Comparison of ENCODE assay signal across 9 cellular contexts in the genomic region with DNA sequence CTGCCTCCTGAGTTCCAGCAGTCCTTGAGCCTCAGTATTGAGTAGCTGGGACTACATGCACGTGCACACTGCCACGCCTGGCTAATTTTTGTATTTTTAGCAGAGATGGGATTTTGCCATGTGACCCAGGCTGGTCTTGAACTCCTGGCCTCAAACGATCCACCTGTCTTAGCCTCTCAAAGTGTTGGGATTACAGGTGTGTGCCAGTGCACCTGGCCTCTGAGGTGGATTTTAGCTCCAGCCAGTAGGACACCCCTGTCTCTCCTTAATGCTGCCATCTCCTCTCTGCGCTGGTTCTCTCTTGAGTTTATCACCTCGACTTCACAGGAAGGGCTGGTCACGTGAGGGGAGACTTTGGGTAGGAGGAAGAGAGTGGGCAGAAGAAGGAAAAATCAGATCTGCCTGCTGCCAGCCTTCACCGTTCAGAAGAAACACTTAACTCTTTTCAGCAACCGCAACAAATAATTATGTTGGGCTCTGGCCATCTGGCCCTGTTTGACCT.
"Had no signal": no experiment of that assay in that cellular context is flagged by ENCODE, and none has a peak within 500 bp of the region (broad histone marks: within the 10 kb centered on the region; RNA-seq: fewer than 3 reads in every experiment).

No MANE protein-coding gene starts in this region.

- H3K4me3 ChIP-seq: body of pancreas, spleen, transverse colon had no signal

- H3K4me3 Mint-ChIP-seq: activated naive CD4-positive, alpha-beta T cell treated with anti-CD3 and anti-CD28 coated beads, Interleukin-2, amount 50 U/mL, for 24 hours; activated T-helper 17 cell treated with anti-CD3 and anti-CD28 coated beads, Interleukin-2, amount 50 U/mL, for 72 hours; naive B cell had no signal

- FAIRE-seq: colon, endometrium, TTC549 had no signal

- H3K4me1 ChIP-seq: body of pancreas, transverse colon had no signal

- H3K36me3 Mint-ChIP-seq: activated naive CD4-positive, alpha-beta T cell treated with anti-CD3 and anti-CD28 coated beads, Interleukin-2, amount 50 U/mL, for 24 hours; naive B cell had no signal

- H3K9me3 Mint-ChIP-seq: activated naive CD4-positive, alpha-beta T cell treated with anti-CD3 and anti-CD28 coated beads, Interleukin-2, amount 50 U/mL, for 24 hours; activated T-helper 17 cell treated with anti-CD3 and anti-CD28 coated beads, Interleukin-2, amount 50 U/mL, for 72 hours; naive B cell had no signal

- H3K27me3 ChIP-seq: body of pancreas, spleen, transverse colon had no signal

- H3K27ac ChIP-seq: body of pancreas had no signal

- H3K9me3 ChIP-seq: body of pancreas, spleen, transverse colon had no signal

- H3K27me3 Mint-ChIP-seq: activated naive CD4-positive, alpha-beta T cell treated with anti-CD3 and anti-CD28 coated beads, Interleukin-2, amount 50 U/mL, for 24 hours; activated T-helper 17 cell treated with anti-CD3 and anti-CD28 coated beads, Interleukin-2, amount 50 U/mL, for 72 hours; naive B cell had no signal
